Comparison of ENCODE assay signal across 1 cellular context in genomic region chr2:73035899-73036778, GRCh38.
TF ChIP-seq lines count a peak whose summit lies in the region.

No MANE protein-coding gene starts in this region.

TF ChIP-seq in HepG2, 621 proteins besides CTCF, POLR2A, EP300 and RAD21 (continues in another document):
- TF ChIP-seq ZNF20 (CRISPR knock-in tag; IDR thresholded peaks at IDR 0.05) (no peak), SUZ12 (IDR thresholded peaks at IDR 0.05; ENCODE audit: low read depth, low read length) (no peak), MXD1 (CRISPR knock-in tag; IDR thresholded peaks at IDR 0.05) (no peak), ZFP41 (CRISPR knock-in tag; IDR thresholded peaks at IDR 0.05; ENCODE audit: borderline replicate concordance) (no peak), PHF8 (CRISPR knock-in tag; IDR thresholded peaks at IDR 0.05) (no peak), ETV5 (CRISPR knock-in tag; IDR thresholded peaks at IDR 0.05; ENCODE audit: borderline replicate concordance) (no peak), KLF11 (CRISPR knock-in tag; IDR thresholded peaks at IDR 0.05) (no peak), EED (CRISPR knock-in tag; IDR thresholded peaks at IDR 0.05) (no peak), YEATS2 (CRISPR knock-in tag; IDR thresholded peaks at IDR 0.05; ENCODE audit: borderline replicate concordance) (no peak), MAFF (IDR thresholded peaks at IDR 0.05; ENCODE audit: low read depth, low read length) (no peak), CSRNP1 (CRISPR knock-in tag; IDR thresholded peaks at IDR 0.05) (no peak), HDAC1 (CRISPR knock-in tag; IDR thresholded peaks at IDR 0.05) (no peak), ZNF235 (CRISPR knock-in tag; IDR thresholded peaks at IDR 0.05; ENCODE audit: borderline replicate concordance) (0 out of 2 replicates have a peak, but pooled peaks have one; percentile 14), CCDC6 (CRISPR knock-in tag; IDR thresholded peaks at IDR 0.05) (no peak), AGO2 (optimal IDR thresholded peaks at IDR 0.05; ENCODE audit: low read depth, low read length) (no peak), ZNF563 (CRISPR knock-in tag; IDR thresholded peaks at IDR 0.05) (no peak), NBN (conservative IDR thresholded peaks at IDR 0.05) (no peak), MAZ (IDR thresholded peaks at IDR 0.05; ENCODE audit: borderline replicate concordance, low read depth, low read length) (0 out of 2 replicates have a peak, but pooled peaks have one; percentile 19), MAZ (CRISPR knock-in tag; IDR thresholded peaks at IDR 0.05; ENCODE audit: low read depth) (no peak), ZNF430 (CRISPR knock-in tag; IDR thresholded peaks at IDR 0.05) (no peak), MTF2 (CRISPR knock-in tag; IDR thresholded peaks at IDR 0.05; ENCODE audit: borderline replicate concordance) (no peak), ZNF75D (CRISPR knock-in tag; IDR thresholded peaks at IDR 0.05; ENCODE audit: borderline replicate concordance) (no peak), HIVEP1 (CRISPR knock-in tag; IDR thresholded peaks at IDR 0.05) (no peak), PAX8 (CRISPR knock-in tag; IDR thresholded peaks at IDR 0.05; ENCODE audit: borderline replicate concordance) (no peak), ZNF580 (CRISPR knock-in tag; IDR thresholded peaks at IDR 0.05; ENCODE audit: borderline replicate concordance, low read depth) (no peak), PAWR (CRISPR knock-in tag; IDR thresholded peaks at IDR 0.05; ENCODE audit: borderline replicate concordance) (no peak), STAT5B (CRISPR knock-in tag; IDR thresholded peaks at IDR 0.05) (no peak), IRF2 (CRISPR knock-in tag; IDR thresholded peaks at IDR 0.05) (0 out of 2 replicates have a peak, but pooled peaks have one; percentile 29), ZNF761 (CRISPR knock-in tag; conservative IDR thresholded peaks at IDR 0.05) (no peak), ZFAT (CRISPR knock-in tag; conservative IDR thresholded peaks at IDR 0.05) (no peak), ZMYM3 (CRISPR knock-in tag; IDR thresholded peaks at IDR 0.05) (peak; percentile 2; the same call in 1 of the 2 replicates), MAX (IDR thresholded peaks at IDR 0.05) (no peak), ISX (CRISPR knock-in tag; conservative IDR thresholded peaks at IDR 0.05) (no peak), ZNF234 (CRISPR knock-in tag; conservative IDR thresholded peaks at IDR 0.05) (no peak), KLF12 (CRISPR knock-in tag; IDR thresholded peaks at IDR 0.05; ENCODE audit: borderline replicate concordance) (no peak), FUBP1 (CRISPR knock-in tag; IDR thresholded peaks at IDR 0.05; ENCODE audit: borderline replicate concordance) (no peak), FOXC1 (CRISPR knock-in tag; IDR thresholded peaks at IDR 0.05; ENCODE audit: borderline replicate concordance) (peak; percentile 72; the same call in 1 of the 2 replicates), TGIF2 (CRISPR knock-in tag; IDR thresholded peaks at IDR 0.05) (no peak), BORCS8-MEF2B (CRISPR knock-in tag; IDR thresholded peaks at IDR 0.05) (peak; percentile 59; the same call in 1 of the 2 replicates), SKI (IDR thresholded peaks at IDR 0.05; ENCODE audit: partially characterized antibody) (no peak), MBNL3 (CRISPR knock-in tag; conservative IDR thresholded peaks at IDR 0.05) (no peak), ZMAT3 (CRISPR knock-in tag; conservative IDR thresholded peaks at IDR 0.05) (no peak), THAP11 (CRISPR knock-in tag; IDR thresholded peaks at IDR 0.05) (no peak), AHR (CRISPR knock-in tag; IDR thresholded peaks at IDR 0.05) (no peak), HNRNPLL (IDR thresholded peaks at IDR 0.05; ENCODE audit: low read depth, low read length, poor library complexity, severe bottlenecking) (no peak), RXRB (CRISPR knock-in tag; IDR thresholded peaks at IDR 0.05; ENCODE audit: borderline replicate concordance) (no peak), ZHX1 (CRISPR knock-in tag; IDR thresholded peaks at IDR 0.05; ENCODE audit: low read depth) (no peak), ZNF326 (CRISPR knock-in tag; IDR thresholded peaks at IDR 0.05; ENCODE audit: borderline replicate concordance) (no peak), ZNF513 (CRISPR knock-in tag; conservative IDR thresholded peaks at IDR 0.05) (no peak), ZNF687 (CRISPR knock-in tag; IDR thresholded peaks at IDR 0.05) (peak; percentile 73), ZNF83 (CRISPR knock-in tag; IDR thresholded peaks at IDR 0.05; ENCODE audit: borderline replicate concordance) (no peak), NRL (CRISPR knock-in tag; IDR thresholded peaks at IDR 0.05; ENCODE audit: borderline replicate concordance) (no peak), GZF1 (CRISPR knock-in tag; IDR thresholded peaks at IDR 0.05) (no peak), DZIP1 (CRISPR knock-in tag; IDR thresholded peaks at IDR 0.05) (peak; percentile 4; the same call in 1 of the 2 replicates), ZBTB7B (CRISPR knock-in tag; IDR thresholded peaks at IDR 0.05) (no peak), ZNF160 (CRISPR knock-in tag; IDR thresholded peaks at IDR 0.05) (no peak), ZNF773 (CRISPR knock-in tag; IDR thresholded peaks at IDR 0.05; ENCODE audit: borderline replicate concordance) (no peak), ELF3 (CRISPR knock-in tag; IDR thresholded peaks at IDR 0.05) (no peak), ZNF446 (CRISPR knock-in tag; IDR thresholded peaks at IDR 0.05) (no peak), FOXM1 (CRISPR knock-in tag; IDR thresholded peaks at IDR 0.05) (no peak)
